ENCODE assay signal across 12 cellular contexts in the genomic region with DNA sequence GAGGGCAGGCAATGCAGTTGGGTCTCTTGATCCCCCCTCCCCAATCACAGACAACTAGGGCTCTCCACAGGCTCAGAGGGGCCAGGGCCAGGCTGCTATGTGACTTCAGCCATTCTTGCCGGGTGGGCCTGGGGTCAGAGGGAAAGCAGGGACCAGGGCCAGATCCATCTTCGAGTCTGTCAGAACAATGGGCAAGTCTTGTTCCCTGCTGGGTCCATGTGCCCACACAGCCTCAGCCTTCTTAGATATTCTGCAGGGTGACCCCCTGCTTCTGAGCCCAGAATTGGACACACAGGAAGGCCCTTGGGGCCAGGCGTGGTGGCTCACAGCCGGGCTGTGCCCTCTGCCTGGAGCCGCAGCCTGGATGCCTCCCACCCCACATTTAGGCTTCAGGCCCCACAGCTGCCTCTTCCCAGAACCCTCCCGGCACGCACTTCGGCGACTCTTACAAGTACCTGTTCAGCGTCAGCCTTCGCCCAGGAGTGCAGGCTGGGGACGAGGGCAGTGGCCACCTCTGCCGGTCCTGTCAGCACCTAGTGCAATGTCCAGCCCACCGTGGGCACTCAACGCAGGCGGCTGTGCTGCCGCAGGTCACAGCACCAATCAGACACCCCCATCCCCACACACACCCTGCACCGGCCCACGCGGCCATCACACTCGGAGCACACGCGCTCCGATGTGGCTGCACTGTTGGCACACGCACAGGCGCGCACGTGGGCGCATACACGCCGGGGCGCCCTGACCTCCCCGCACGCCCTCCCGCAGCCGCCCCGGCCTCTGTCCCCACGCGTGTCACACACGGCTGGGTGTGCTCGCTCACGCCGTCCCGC. TPM values are rescaled to one million over a fixed set of nuclear protein-coding genes. Genes with fewer than 3 reads are reported as not detected.
DNase-seq lines count a peak whose midpoint lies in the region; ATAC-seq, FAIRE-seq and TF ChIP-seq lines count a peak whose summit lies in the region.
"Not testable (repeated sequence)": the region's sequence is repeated elsewhere in the genome, so short reads cannot be mapped to it uniquely, and the experiment has no call there.
"Had no signal": no experiment of that assay in that cellular context is flagged by ENCODE, and none has a peak within 500 bp of the region (broad histone marks: within the 10 kb centered on the region; RNA-seq: fewer than 3 reads in every experiment).

No MANE protein-coding gene starts in this region.

- not testable (repeated sequence) for H3K4me3 ChIP-seq in NT2/D1 (ENCODE audit: insufficient read length, low read depth); body of pancreas; mesodermal cell (ENCODE audit: extremely low read depth, insufficient read depth, low read length, poor library complexity, severe bottlenecking); small intestine (ENCODE audit: low read depth in 1 of 2, low read length in 2 of 2)

- CTCF ChIA-PET in activated CD8-positive, alpha-beta T cell treated with anti-CD3 and anti-CD28 coated beads, Interleukin-2, amount 10 ng/mL, durations not matched to agents 7 days and 5 days (lab: Charles Lee) = interaction anchor here (0.9 kb wide), 1 partner anchor 80 kb away, joined by 4 read pairs; no protein-coding TSS in a partner anchor

- H3K9me3 ChIP-seq in NT2/D1 (ENCODE audit: insufficient read depth, low read length); body of pancreas; mesodermal cell (ENCODE audit: control insufficient read depth, low read length); small intestine (ENCODE audit: control insufficient read depth, low read depth): not testable (repeated sequence)

- H3K27ac Mint-ChIP-seq in HFFc6 = peak overlapping the region; percentile 83; the same call in 1 of the 2 replicates
- peak overlapping the region; percentile 90 for H3K27ac Mint-ChIP-seq in activated CD8-positive, alpha-beta T cell treated with anti-CD3 and anti-CD28 coated beads, Interleukin-2, amount 10 ng/mL, durations not matched to agents 7 days and 5 days
- H3K27ac Mint-ChIP-seq in glutamatergic neuron (ENCODE audit: unreplicated experiment) = not testable (repeated sequence)

- peak in 1 of 3 donors; percentile 37 for TF ChIP-seq POLR2A in body of pancreas (IDR thresholded peaks at IDR 0.05)

- POLR2A ChIA-PET in activated CD8-positive, alpha-beta T cell treated with anti-CD3 and anti-CD28 coated beads, Interleukin-2, amount 10 ng/mL, durations not matched to agents 7 days and 5 days (lab: Charles Lee) = interaction anchor here (0.6 to 1.9 kb wide), 2 partner anchors 10 to 25 kb away, joined by 3 to 13 read pairs; no protein-coding TSS in a partner anchor

- TF ChIP-seq CTCF in HFFc6 (IDR thresholded peaks at IDR 0.05); body of pancreas (IDR thresholded peaks at IDR 0.05); glutamatergic neuron (IDR thresholded peaks at IDR 0.05; ENCODE audit: partially characterized antibody, unreplicated experiment): not testable (repeated sequence)

- H3K9ac ChIP-seq in NT2/D1 (ENCODE audit: insufficient read length, low read depth) = peak overlapping the region; percentile 59

- H3K27ac ChIP-seq in body of pancreas (peak overlapping the region; percentile 72 to 96 (median 90)), mesodermal cell (ENCODE audit: low read depth, low read length, severe bottlenecking) (peak overlapping the region; percentile 41), small intestine (ENCODE audit: low read depth in 1 of 2, low read length in 1 of 2) (peak overlapping the region; percentile 38 to 91)

- H3K36me3 ChIP-seq in NT2/D1 (ENCODE audit: insufficient read depth, insufficient read length, low read length) (peaks cover 32% of the 10 kb centered on the region), mesodermal cell (ENCODE audit: control insufficient read depth, insufficient read depth, low read length) (peaks cover 24% of the 10 kb centered on the region)
- H3K36me3 ChIP-seq in body of pancreas (replicated peaks in 1 of 2; ENCODE audit: insufficient read depth in 1 of 2, low read depth in 2 of 2); small intestine (ENCODE audit: control insufficient read depth in 2 of 2, insufficient read depth in 2 of 2, low read length in 2 of 2): not testable (repeated sequence)

- in situ Hi-C loops in ACHN (cut with HindIII; ENCODE audit: low pct_ligation_motif_present, low pct_unique_long_range_greater_than_20kb, low sequenced_read_pairs) = not testable (repeated sequence)

- 27% methylated on average over 39 of the region's 44 CpGs; no CpG with 5 or more reads in 1 of the 2 donors for WGBS in body of pancreas, 2 donors
- WGBS in mesodermal cell (ENCODE audit: insufficient coverage in 2 of 2), 2 experiments = 88 to 94% methylated on average over 6 to 25 of the region's 44 CpGs
- WGBS in small intestine, 3 donors = 24 to 51% (median 32%) methylated on average over 15 to 40 of the region's 44 CpGs

- ATAC-seq in activated CD8-positive, alpha-beta T cell treated with anti-CD3 and anti-CD28 coated beads, Interleukin-2, amount 10 ng/mL, durations not matched to agents 7 days and 5 days = not testable (repeated sequence)
- ATAC-seq in body of pancreas = peak; percentile 29

- not testable (repeated sequence) for H3K36me3 Mint-ChIP-seq in HFFc6 (ENCODE audit: low read depth); glutamatergic neuron (ENCODE audit: unreplicated experiment)
- peaks cover 37% of the 10 kb centered on the region for H3K36me3 Mint-ChIP-seq in activated CD8-positive, alpha-beta T cell treated with anti-CD3 and anti-CD28 coated beads, Interleukin-2, amount 10 ng/mL, durations not matched to agents 7 days and 5 days (ENCODE audit: low read depth)

- not testable (repeated sequence) for H3K4me3 Mint-ChIP-seq in HFFc6; glutamatergic neuron (ENCODE audit: unreplicated experiment)
- H3K4me3 Mint-ChIP-seq in activated CD8-positive, alpha-beta T cell treated with anti-CD3 and anti-CD28 coated beads, Interleukin-2, amount 10 ng/mL, durations not matched to agents 7 days and 5 days = peak overlapping the region; percentile 68

- H3K27me3 ChIP-seq in NT2/D1 (ENCODE audit: insufficient read depth, insufficient read length); body of pancreas; small intestine (ENCODE audit: control insufficient read depth in 2 of 2, insufficient read depth in 2 of 2, low read length in 2 of 2): not testable (repeated sequence)

- not testable (repeated sequence) for H3K27me3 Mint-ChIP-seq in HFFc6 (ENCODE audit: insufficient read depth); activated CD8-positive, alpha-beta T cell treated with anti-CD3 and anti-CD28 coated beads, Interleukin-2, amount 10 ng/mL, durations not matched to agents 7 days and 5 days (ENCODE audit: low read depth)
- H3K27me3 Mint-ChIP-seq in glutamatergic neuron (ENCODE audit: unreplicated experiment) = peaks cover 12% of the 10 kb centered on the region

- H3K4me1 Mint-ChIP-seq in HFFc6 (ENCODE audit: low read depth) = peaks cover 31% of the 10 kb centered on the region
- H3K4me1 Mint-ChIP-seq in activated CD8-positive, alpha-beta T cell treated with anti-CD3 and anti-CD28 coated beads, Interleukin-2, amount 10 ng/mL, durations not matched to agents 7 days and 5 days (ENCODE audit: low read depth) = peaks cover 58% of the 10 kb centered on the region
- H3K4me1 Mint-ChIP-seq in glutamatergic neuron (ENCODE audit: low read depth, unreplicated experiment) = not testable (repeated sequence)

- peaks cover 36% of the 10 kb centered on the region for H3K4me1 ChIP-seq in NT2/D1 (ENCODE audit: insufficient read depth, insufficient read length)
- H3K4me1 ChIP-seq in body of pancreas = peaks cover 55% of the 10 kb centered on the region
- peaks cover 36% of the 10 kb centered on the region for H3K4me1 ChIP-seq in mesodermal cell (ENCODE audit: control insufficient read depth, insufficient read depth, low read length, poor library complexity, severe bottlenecking)
- not testable (repeated sequence) for H3K4me1 ChIP-seq in small intestine (ENCODE audit: control insufficient read depth in 2 of 2, insufficient read depth in 1 of 2, low read depth in 1 of 2, low read length in 1 of 2)

- peak; percentile 32 for DNase-seq in ACHN
- DNase-seq in HFFc6; NT2/D1 (ENCODE audit: low read depth, low spot score); activated CD8-positive, alpha-beta T cell treated with anti-CD3 and anti-CD28 coated beads, Interleukin-2, amount 10 ng/mL, durations not matched to agents 7 days and 5 days; small intestine: not testable (repeated sequence)
- DNase-seq in body of pancreas = peak in 3 of 4 donors; percentile 49 to 69 (median 65)
- peak; percentile 20 for DNase-seq in glutamatergic neuron

- intact Hi-C loops in body of pancreas (cut with DNase I) = not testable (repeated sequence)

- not testable (repeated sequence) for FAIRE-seq in small intestine (lab: Jason Lieb, UNC)

- H3K9me3 Mint-ChIP-seq in HFFc6; activated CD8-positive, alpha-beta T cell treated with anti-CD3 and anti-CD28 coated beads, Interleukin-2, amount 10 ng/mL, durations not matched to agents 7 days and 5 days (ENCODE audit: insufficient read depth); glutamatergic neuron (ENCODE audit: unreplicated experiment): not testable (repeated sequence)

RNA-seq across cellular contexts. Expression of a gene that starts 11.6 kb away (rescaled TPM):
- 10 to 100 TPM in 2 of 6 experiments, 1 to 10 TPM in 4; 8.6 to 11.7 (median 9.6) TPM for total RNA-seq in HFFc6 (2021; fragmentation: NEBNext Ultra II Directional; extraction: Animal tissue kit (Norgen Biotek cat#: 25700))
- 100 to 1,000 TPM; 134 to 136 TPM for total RNA-seq in activated CD8-positive, alpha-beta T cell treated with anti-CD3 and anti-CD28 coated beads, Interleukin-2, amount 10 ng/mL, durations not matched to agents 7 days and 5 days
- total RNA-seq in body of pancreas (100 to 1,000 TPM in 1 of 2 donors, 10 to 100 TPM in 1; 47.8 to 142 TPM), glutamatergic neuron (ENCODE audit: unreplicated experiment) (75.5 TPM)
- 20.5 TPM for polyA plus RNA-seq in mesodermal cell (2013, experiment 1 of 2)
- polyA plus RNA-seq in mesodermal cell (2013, experiment 2 of 2) = 13.8 TPM
- 10 to 100 TPM; 10.5 to 39.3 (median 15.4) TPM for polyA plus RNA-seq in small intestine

RNA-seq across cellular contexts. Expression of a gene that starts 24.1 kb away (rescaled TPM):
- total RNA-seq in HFFc6 (2021; fragmentation: NEBNext Ultra II Directional; extraction: Animal tissue kit (Norgen Biotek cat#: 25700)) = 10 to 100 TPM; 21.3 to 26.0 (median 23.3) TPM
- total RNA-seq in activated CD8-positive, alpha-beta T cell treated with anti-CD3 and anti-CD28 coated beads, Interleukin-2, amount 10 ng/mL, durations not matched to agents 7 days and 5 days = 10 to 100 TPM; 39.4 to 40.7 TPM
- total RNA-seq in body of pancreas = 10 to 100 TPM; 36.6 to 46.8 TPM
- 30.5 TPM for total RNA-seq in glutamatergic neuron (ENCODE audit: unreplicated experiment)
- polyA plus RNA-seq in mesodermal cell (2013, experiment 1 of 2) = 30.2 TPM
- polyA plus RNA-seq in mesodermal cell (2013, experiment 2 of 2) = 23.1 TPM
- polyA plus RNA-seq in small intestine = 10 to 100 TPM; 25.6 to 40.3 (median 30.8) TPM

RNA-seq across cellular contexts. Expression of a gene that starts 27.6 kb away (rescaled TPM):
- 10 to 100 TPM; 14.9 to 18.1 (median 17.0) TPM for total RNA-seq in HFFc6 (2021; fragmentation: NEBNext Ultra II Directional; extraction: Animal tissue kit (Norgen Biotek cat#: 25700))
- 10 to 100 TPM; 11.6 to 12.4 TPM for total RNA-seq in activated CD8-positive, alpha-beta T cell treated with anti-CD3 and anti-CD28 coated beads, Interleukin-2, amount 10 ng/mL, durations not matched to agents 7 days and 5 days
- total RNA-seq in body of pancreas (10 to 100 TPM in 1 of 2 donors, 1 to 10 TPM in 1; 7.8 to 73.2 TPM), glutamatergic neuron (ENCODE audit: unreplicated experiment) (12.0 TPM)
- 9.3 TPM for polyA plus RNA-seq in mesodermal cell (2013, experiment 1 of 2)
- 9.6 TPM for polyA plus RNA-seq in mesodermal cell (2013, experiment 2 of 2)
- 10 to 100 TPM; 11.1 to 20.8 (median 19.9) TPM for polyA plus RNA-seq in small intestine

RNA-seq across cellular contexts. Expression of a gene that starts 55.0 kb away (rescaled TPM):
- not detected for total RNA-seq in HFFc6 (2021; fragmentation: NEBNext Ultra II Directional; extraction: Animal tissue kit (Norgen Biotek cat#: 25700))
- not detected for total RNA-seq in activated CD8-positive, alpha-beta T cell treated with anti-CD3 and anti-CD28 coated beads, Interleukin-2, amount 10 ng/mL, durations not matched to agents 7 days and 5 days
- total RNA-seq in body of pancreas (not detected), glutamatergic neuron (ENCODE audit: unreplicated experiment) (not detected)
- polyA plus RNA-seq in mesodermal cell (2013, experiment 1 of 2) = not detected
- polyA plus RNA-seq in mesodermal cell (2013, experiment 2 of 2) = not detected
- polyA plus RNA-seq in small intestine = not detected
- total RNA-seq: mononuclear cell; PC-3; renal cortical epithelial cell; T-helper 1 cell treated with Interleukin-12 subunit alpha and Interleukin-12 subunit beta and Interleukin-4 antibody, amounts not matched to agents 30 ng/mL and 1 ng/mL, for 36 hours had no signal
